Comparison of ENCODE assay signal across 2 cellular contexts in the genomic region with DNA sequence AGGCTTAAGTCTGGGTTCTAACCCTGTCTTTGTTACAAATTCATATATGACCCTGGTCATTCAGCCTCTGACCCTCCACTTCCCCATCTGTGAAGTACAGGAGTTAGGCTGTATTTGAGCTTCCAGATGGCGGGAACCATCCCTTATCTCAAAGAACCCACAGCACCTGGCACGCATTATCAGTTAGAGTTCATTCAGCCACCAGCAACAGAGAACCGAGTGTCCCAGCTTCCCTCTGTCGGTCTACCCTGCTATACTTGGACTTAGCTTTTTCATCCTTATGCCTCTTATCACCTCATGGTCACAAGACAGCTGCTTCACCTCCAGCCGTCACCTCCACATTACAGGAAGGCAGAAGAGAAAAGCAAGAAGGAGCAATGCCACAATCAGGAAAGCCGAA.
A peak's percentile ranks its signal among the peaks of the same experiment; 100 is the strongest.
TF ChIP-seq lines count a peak whose summit lies in the region.

No MANE protein-coding gene starts in this region.

TF ChIP-seq in SK-N-SH, 30 proteins besides CTCF, POLR2A, EP300 and RAD21 (continued from another document):
- TF ChIP-seq, protein P1, sequence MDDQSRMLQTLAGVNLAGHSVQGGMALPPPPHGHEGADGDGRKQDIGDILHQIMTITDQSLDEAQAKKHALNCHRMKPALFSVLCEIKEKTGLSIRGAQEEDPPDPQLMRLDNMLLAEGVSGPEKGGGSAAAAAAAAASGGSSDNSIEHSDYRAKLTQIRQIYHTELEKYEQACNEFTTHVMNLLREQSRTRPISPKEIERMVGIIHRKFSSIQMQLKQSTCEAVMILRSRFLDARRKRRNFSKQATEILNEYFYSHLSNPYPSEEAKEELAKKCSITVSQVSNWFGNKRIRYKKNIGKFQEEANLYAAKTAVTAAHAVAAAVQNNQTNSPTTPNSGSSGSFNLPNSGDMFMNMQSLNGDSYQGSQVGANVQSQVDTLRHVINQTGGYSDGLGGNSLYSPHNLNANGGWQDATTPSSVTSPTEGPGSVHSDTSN (IDR thresholded peaks at IDR 0.05) = no peak
- TF ChIP-seq, protein P2, sequence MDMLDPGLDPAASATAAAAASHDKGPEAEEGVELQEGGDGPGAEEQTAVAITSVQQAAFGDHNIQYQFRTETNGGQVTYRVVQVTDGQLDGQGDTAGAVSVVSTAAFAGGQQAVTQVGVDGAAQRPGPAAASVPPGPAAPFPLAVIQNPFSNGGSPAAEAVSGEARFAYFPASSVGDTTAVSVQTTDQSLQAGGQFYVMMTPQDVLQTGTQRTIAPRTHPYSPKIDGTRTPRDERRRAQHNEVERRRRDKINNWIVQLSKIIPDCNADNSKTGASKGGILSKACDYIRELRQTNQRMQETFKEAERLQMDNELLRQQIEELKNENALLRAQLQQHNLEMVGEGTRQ (IDR thresholded peaks at IDR 0.05; ENCODE audit: borderline replicate concordance, low read depth, low read length) = no peak
TF ChIP-seq in SK-N-SH: peak in this region for 0.

TF ChIP-seq in K562, 482 proteins besides CTCF, POLR2A, EP300 and RAD21 (continued from another document):
- TF ChIP-seq, protein P3, sequence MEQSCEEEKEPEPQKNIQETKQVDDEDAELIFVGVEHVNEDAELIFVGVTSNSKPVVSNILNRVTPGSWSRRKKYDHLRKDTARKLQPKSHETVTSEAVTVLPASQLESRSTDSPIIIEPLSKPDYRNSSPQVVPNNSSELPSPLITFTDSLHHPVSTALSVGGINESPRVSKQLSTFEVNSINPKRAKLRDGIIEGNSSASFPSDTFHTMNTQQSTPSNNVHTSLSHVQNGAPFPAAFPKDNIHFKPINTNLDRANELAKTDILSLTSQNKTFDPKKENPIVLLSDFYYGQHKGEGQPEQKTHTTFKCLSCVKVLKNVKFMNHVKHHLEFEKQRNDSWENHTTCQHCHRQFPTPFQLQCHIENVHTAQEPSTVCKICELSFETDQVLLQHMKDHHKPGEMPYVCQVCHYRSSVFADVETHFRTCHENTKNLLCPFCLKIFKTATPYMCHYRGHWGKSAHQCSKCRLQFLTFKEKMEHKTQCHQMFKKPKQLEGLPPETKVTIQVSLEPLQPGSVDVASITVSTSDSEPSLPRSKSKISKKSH (CRISPR knock-in tag; IDR thresholded peaks at IDR 0.05) = no peak
- TF ChIP-seq L3MBTL2 (IDR thresholded peaks at IDR 0.05) = no peak
- TF ChIP-seq RCOR1 (IDR thresholded peaks at IDR 0.05; ENCODE audit: borderline replicate concordance in 1 of 2, low read depth in 2 of 2, low read length in 2 of 2) = peak in 1 of 2 experiments; percentile 24; a peak in 1 of 4 replicates
- TF ChIP-seq ERF (CRISPR knock-in tag; IDR thresholded peaks at IDR 0.05) = no peak
- no peak for TF ChIP-seq KDM4B (IDR thresholded peaks at IDR 0.05; ENCODE audit: borderline replicate concordance in 2 of 2, low read depth in 1 of 2)
- TF ChIP-seq POLR2AphosphoS5 (IDR thresholded peaks at IDR 0.05; ENCODE audit: control insufficient read depth, insufficient read depth, low read depth, low read length) = 0 out of 2 replicates have a peak, but pooled peaks have one; percentile 49
- 0 out of 2 replicates have a peak, but pooled peaks have one; percentile 23 for TF ChIP-seq HLTF (IDR thresholded peaks at IDR 0.05)
- TF ChIP-seq CREM (IDR thresholded peaks at IDR 0.05; ENCODE audit: low read depth) = 0 out of 2 replicates have a peak, but pooled peaks have one; percentile 12
- TF ChIP-seq ZZZ3 (IDR thresholded peaks at IDR 0.05) = no peak
- TF ChIP-seq, protein P4, sequence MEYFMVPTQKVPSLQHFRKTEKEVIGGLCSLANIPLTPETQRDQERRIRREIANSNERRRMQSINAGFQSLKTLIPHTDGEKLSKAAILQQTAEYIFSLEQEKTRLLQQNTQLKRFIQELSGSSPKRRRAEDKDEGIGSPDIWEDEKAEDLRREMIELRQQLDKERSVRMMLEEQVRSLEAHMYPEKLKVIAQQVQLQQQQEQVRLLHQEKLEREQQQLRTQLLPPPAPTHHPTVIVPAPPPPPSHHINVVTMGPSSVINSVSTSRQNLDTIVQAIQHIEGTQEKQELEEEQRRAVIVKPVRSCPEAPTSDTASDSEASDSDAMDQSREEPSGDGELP (CRISPR knock-in tag; IDR thresholded peaks at IDR 0.05; ENCODE audit: borderline replicate concordance) = peak; percentile 15; the same call in 1 of the 2 replicates
- peak; percentile 85 for TF ChIP-seq TAL1 (IDR thresholded peaks at IDR 0.05)
- no peak for TF ChIP-seq ZNF175 (CRISPR knock-in tag; IDR thresholded peaks at IDR 0.05; ENCODE audit: low read depth)
- TF ChIP-seq KDM1A (IDR thresholded peaks at IDR 0.05) = 0 out of 4 replicates have a peak, but pooled peaks of 1 of the 2 experiments have one; percentile 11
- peak; percentile 77 for TF ChIP-seq SPI1 (IDR thresholded peaks at IDR 0.05; ENCODE audit: borderline replicate concordance, low read depth, low read length)
- TF ChIP-seq MTA2 (IDR thresholded peaks at IDR 0.05; ENCODE audit: low read depth) = 0 out of 2 replicates have a peak, but pooled peaks have one; percentile 34
- peak; percentile 50; the same call in 1 of the 2 replicates for TF ChIP-seq CTBP1 (IDR thresholded peaks at IDR 0.05; ENCODE audit: borderline replicate concordance)
- peak; percentile 61; the same call in 1 of the 2 replicates for TF ChIP-seq PML (IDR thresholded peaks at IDR 0.05; ENCODE audit: low read length)
- no peak for TF ChIP-seq DACH1 (IDR thresholded peaks at IDR 0.05; ENCODE audit: partially characterized antibody)
- TF ChIP-seq XRCC4 (IDR thresholded peaks at IDR 0.05; ENCODE audit: extremely low read depth, insufficient read depth, insufficient read length) = no peak
- TF ChIP-seq ZKSCAN1 (IDR thresholded peaks at IDR 0.05; ENCODE audit: low read depth, low read length) = no peak
- no peak for TF ChIP-seq ZNF224 (CRISPR knock-in tag; IDR thresholded peaks at IDR 0.05)
- TF ChIP-seq SOX6 (IDR thresholded peaks at IDR 0.05) = peak; percentile 29; the same call in 1 of the 2 replicates
- TF ChIP-seq KAT8 (IDR thresholded peaks at IDR 0.05; ENCODE audit: low read depth) = no peak
- no peak for TF ChIP-seq MTF1 (CRISPR knock-in tag; IDR thresholded peaks at IDR 0.05; ENCODE audit: borderline replicate concordance)
- TF ChIP-seq, protein P5, sequence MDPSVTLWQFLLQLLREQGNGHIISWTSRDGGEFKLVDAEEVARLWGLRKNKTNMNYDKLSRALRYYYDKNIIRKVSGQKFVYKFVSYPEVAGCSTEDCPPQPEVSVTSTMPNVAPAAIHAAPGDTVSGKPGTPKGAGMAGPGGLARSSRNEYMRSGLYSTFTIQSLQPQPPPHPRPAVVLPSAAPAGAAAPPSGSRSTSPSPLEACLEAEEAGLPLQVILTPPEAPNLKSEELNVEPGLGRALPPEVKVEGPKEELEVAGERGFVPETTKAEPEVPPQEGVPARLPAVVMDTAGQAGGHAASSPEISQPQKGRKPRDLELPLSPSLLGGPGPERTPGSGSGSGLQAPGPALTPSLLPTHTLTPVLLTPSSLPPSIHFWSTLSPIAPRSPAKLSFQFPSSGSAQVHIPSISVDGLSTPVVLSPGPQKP (CRISPR knock-in tag; IDR thresholded peaks at IDR 0.05) = no peak
- TF ChIP-seq NCOR1 (IDR thresholded peaks at IDR 0.05) = peak; percentile 67
- TF ChIP-seq, protein P6, sequence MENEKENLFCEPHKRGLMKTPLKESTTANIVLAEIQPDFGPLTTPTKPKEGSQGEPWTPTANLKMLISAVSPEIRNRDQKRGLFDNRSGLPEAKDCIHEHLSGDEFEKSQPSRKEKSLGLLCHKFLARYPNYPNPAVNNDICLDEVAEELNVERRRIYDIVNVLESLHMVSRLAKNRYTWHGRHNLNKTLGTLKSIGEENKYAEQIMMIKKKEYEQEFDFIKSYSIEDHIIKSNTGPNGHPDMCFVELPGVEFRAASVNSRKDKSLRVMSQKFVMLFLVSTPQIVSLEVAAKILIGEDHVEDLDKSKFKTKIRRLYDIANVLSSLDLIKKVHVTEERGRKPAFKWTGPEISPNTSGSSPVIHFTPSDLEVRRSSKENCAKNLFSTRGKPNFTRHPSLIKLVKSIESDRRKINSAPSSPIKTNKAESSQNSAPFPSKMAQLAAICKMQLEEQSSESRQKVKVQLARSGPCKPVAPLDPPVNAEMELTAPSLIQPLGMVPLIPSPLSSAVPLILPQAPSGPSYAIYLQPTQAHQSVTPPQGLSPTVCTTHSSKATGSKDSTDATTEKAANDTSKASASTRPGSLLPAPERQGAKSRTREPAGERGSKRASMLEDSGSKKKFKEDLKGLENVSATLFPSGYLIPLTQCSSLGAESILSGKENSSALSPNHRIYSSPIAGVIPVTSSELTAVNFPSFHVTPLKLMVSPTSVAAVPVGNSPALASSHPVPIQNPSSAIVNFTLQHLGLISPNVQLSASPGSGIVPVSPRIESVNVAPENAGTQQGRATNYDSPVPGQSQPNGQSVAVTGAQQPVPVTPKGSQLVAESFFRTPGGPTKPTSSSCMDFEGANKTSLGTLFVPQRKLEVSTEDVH (IDR thresholded peaks at IDR 0.05; ENCODE audit: low read depth, partially characterized antibody) = peak; percentile 83
- TF ChIP-seq, protein P7, sequence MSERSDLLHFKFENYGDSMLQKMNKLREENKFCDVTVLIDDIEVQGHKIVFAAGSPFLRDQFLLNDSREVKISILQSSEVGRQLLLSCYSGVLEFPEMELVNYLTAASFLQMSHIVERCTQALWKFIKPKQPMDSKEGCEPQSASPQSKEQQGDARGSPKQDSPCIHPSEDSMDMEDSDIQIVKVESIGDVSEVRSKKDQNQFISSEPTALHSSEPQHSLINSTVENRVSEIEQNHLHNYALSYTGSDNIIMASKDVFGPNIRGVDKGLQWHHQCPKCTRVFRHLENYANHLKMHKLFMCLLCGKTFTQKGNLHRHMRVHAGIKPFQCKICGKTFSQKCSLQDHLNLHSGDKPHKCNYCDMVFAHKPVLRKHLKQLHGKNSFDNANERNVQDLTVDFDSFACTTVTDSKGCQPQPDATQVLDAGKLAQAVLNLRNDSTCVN (CRISPR knock-in tag; IDR thresholded peaks at IDR 0.05) = no peak
- 0 out of 2 replicates have a peak, but pooled peaks have one; percentile 26 for TF ChIP-seq ZEB2 (IDR thresholded peaks at IDR 0.05)
- TF ChIP-seq FOXM1 (IDR thresholded peaks at IDR 0.05; ENCODE audit: low read depth) = peak; percentile 43
- TF ChIP-seq FOXM1 (CRISPR knock-in tag; IDR thresholded peaks at IDR 0.05; ENCODE audit: low read depth) = no peak
- no peak for TF ChIP-seq ZNF263 (CRISPR knock-in tag; IDR thresholded peaks at IDR 0.05; ENCODE audit: borderline replicate concordance)
- TF ChIP-seq SIN3B (IDR thresholded peaks at IDR 0.05; ENCODE audit: low read depth) = no peak
- TF ChIP-seq CCNT2 (IDR thresholded peaks at IDR 0.05; ENCODE audit: borderline replicate concordance, extremely low read depth, insufficient read length, low read depth, low read length) = no peak
- no peak for TF ChIP-seq GABPB2 (CRISPR knock-in tag; conservative IDR thresholded peaks at IDR 0.05)
- TF ChIP-seq ARID1B (IDR thresholded peaks at IDR 0.05) = peak; percentile 74
- TF ChIP-seq SMARCA4 (IDR thresholded peaks at IDR 0.05) = 0 out of 2 replicates have a peak, but pooled peaks have one; percentile 15
- no peak for TF ChIP-seq MTA1 (IDR thresholded peaks at IDR 0.05; ENCODE audit: borderline replicate concordance)
- peak; percentile 92 for TF ChIP-seq TEAD4 (IDR thresholded peaks at IDR 0.05; ENCODE audit: low read length)
- no peak for TF ChIP-seq TEAD4 (CRISPR knock-in tag; IDR thresholded peaks at IDR 0.05; ENCODE audit: borderline replicate concordance)
- TF ChIP-seq MTA3 (IDR thresholded peaks at IDR 0.05; ENCODE audit: borderline replicate concordance) = no peak
